9 cellular contexts compared by ENCODE assay signal in genomic region chr11:120168108-120168959, GRCh38. TPM values are rescaled to one million over a fixed set of nuclear protein-coding genes. Genes with fewer than 3 reads are reported as not detected.
DNase-seq lines count a peak whose midpoint lies in the region; ATAC-seq and TF ChIP-seq lines count a peak whose summit lies in the region.
"Had no signal": no experiment of that assay in that cellular context is flagged by ENCODE, and none has a peak within 500 bp of the region (broad histone marks: within the 10 kb centered on the region; RNA-seq: fewer than 3 reads in every experiment).

No MANE protein-coding gene starts in this region.

- peak overlapping the region; percentile 34; the same call in 1 of the 2 replicates for H3K4me2 ChIP-seq in BLaER1

- no peak overlapping the region for H3K4me3 ChIP-seq in BLaER1
- H3K4me3 ChIP-seq in esophagus muscularis mucosa, result peak overlapping the region; percentile 51 to 64 (median 54)

- TF ChIP-seq POLR2A in esophagus muscularis mucosa (IDR thresholded peaks at IDR 0.05; ENCODE audit: low read depth), result no peak

- peak overlapping the region; percentile 85 for H3K4me3 Mint-ChIP-seq in neural crest cell

- H3K9me3 ChIP-seq in BLaER1 (peaks cover 6% of the 10 kb centered on the region; the same call in 1 of the 2 replicates), esophagus muscularis mucosa (no peaks in the 10 kb centered on the region)

- H3K4me1 Mint-ChIP-seq in neural crest cell, result peaks cover 19% of the 10 kb centered on the region

- H3K4me1 ChIP-seq in BLaER1 (peaks cover 10% of the 10 kb centered on the region), esophagus muscularis mucosa (peaks cover 11 to 34% (median 33%) of the 10 kb centered on the region in 4 donors)

- CTCF ChIA-PET in RWPE1 (lab: Yijun Ruan, JAX), result interaction anchor here (0.6 to 2.5 kb wide), 20 partner anchors 8 to 1079 kb away, joined by 3 to 32 read pairs (median 4); partner anchors contain the start of gene TRIM29

- H3K27ac Mint-ChIP-seq in neural crest cell (ENCODE audit: unreplicated experiment), result peak overlapping the region; percentile 67

- no peak overlapping the region for H3K9ac ChIP-seq in BLaER1

- POLR2A ChIA-PET in RWPE1 (lab: Yijun Ruan, JAX; ENCODE audit: low non-redundant PET), result no interaction called here

- TF ChIP-seq CTCF in RWPE1 (conservative IDR thresholded peaks at IDR 0.05; ENCODE audit: low read depth) (no peak), esophagus muscularis mucosa (IDR thresholded peaks at IDR 0.05) (no peak), neural crest cell (conservative IDR thresholded peaks at IDR 0.05) (no peak)

- DNase-seq in RWPE1 (ENCODE audit: low spot score), result no peak
- no peak for DNase-seq in esophagus muscularis mucosa (ENCODE audit: extremely low spot score)
- no peak for DNase-seq in neural crest cell (ENCODE audit: low read depth, low spot score)
- no peak for DNase-seq in NCI-H2171 (lab: John Stamatoyannopoulos, UW)
- DNase-seq in dedifferentiated amniotic fluid mesenchymal stem cell (ENCODE audit: extremely low spot score), result no peak
- DNase-seq in GDM1 (lab: John Stamatoyannopoulos, UW), result no peak

- H4K20me1 ChIP-seq in BLaER1, result no peaks in the 10 kb centered on the region

- peaks cover 29% of the 10 kb centered on the region for H3K27me3 ChIP-seq in BLaER1
- H3K27me3 ChIP-seq in esophagus muscularis mucosa, result peaks cover 0 to 72% (median 13%) of the 10 kb centered on the region in 4 donors

- no peaks in the 10 kb centered on the region for H3K36me3 ChIP-seq in BLaER1
- no peaks in the 10 kb centered on the region for H3K36me3 ChIP-seq in esophagus muscularis mucosa

- no peaks in the 10 kb centered on the region for H3K9me3 Mint-ChIP-seq in neural crest cell

- WGBS in esophagus muscularis mucosa, result 39% methylated on average over 18 of the region's 35 CpGs

- H3K27ac ChIP-seq in BLaER1 (no peak overlapping the region), RWPE1 (peak overlapping the region; percentile 70), esophagus muscularis mucosa (replicated peaks in 1 of 4) (peak overlapping the region in 2 of 4 donors; percentile 35 to 40)

- no peak for TF ChIP-seq EP300 in esophagus muscularis mucosa (IDR thresholded peaks at IDR 0.05)

- intact Hi-C loops in esophagus muscularis mucosa (cut with DNase I), result no loop called here

- ATAC-seq in GM19452 (IDR thresholded peaks at IDR 0.05; ENCODE audit: unreplicated experiment), result no peak

- peaks cover 48% of the 10 kb centered on the region for H3K27me3 Mint-ChIP-seq in neural crest cell (ENCODE audit: low read depth)

- H3K36me3 Mint-ChIP-seq in neural crest cell (ENCODE audit: low read depth), result peaks cover 3% of the 10 kb centered on the region

RNA-seq across cellular contexts. Expression of gene TRIM29, which starts 30.4 kb away (rescaled TPM):
- total RNA-seq in esophagus muscularis mucosa, result 1 to 10 TPM in 1 of 4 donors, under 1 TPM in 3; 0.45 to 1.3 (median 0.75) TPM
- not detected in 2 replicates for total RNA-seq in neural crest cell
- total RNA-seq: NCI-H460 had no signal

RNA-seq across cellular contexts. Expression of gene OAF, which starts 42.5 kb away (rescaled TPM):
- total RNA-seq in esophagus muscularis mucosa, result 10 to 100 TPM; 30.7 to 66.1 (median 58.1) TPM
- total RNA-seq in neural crest cell, result 40.2 and 41.3 TPM in 2 replicates
